8 cellular contexts compared by ENCODE assay signal in the genomic region with DNA sequence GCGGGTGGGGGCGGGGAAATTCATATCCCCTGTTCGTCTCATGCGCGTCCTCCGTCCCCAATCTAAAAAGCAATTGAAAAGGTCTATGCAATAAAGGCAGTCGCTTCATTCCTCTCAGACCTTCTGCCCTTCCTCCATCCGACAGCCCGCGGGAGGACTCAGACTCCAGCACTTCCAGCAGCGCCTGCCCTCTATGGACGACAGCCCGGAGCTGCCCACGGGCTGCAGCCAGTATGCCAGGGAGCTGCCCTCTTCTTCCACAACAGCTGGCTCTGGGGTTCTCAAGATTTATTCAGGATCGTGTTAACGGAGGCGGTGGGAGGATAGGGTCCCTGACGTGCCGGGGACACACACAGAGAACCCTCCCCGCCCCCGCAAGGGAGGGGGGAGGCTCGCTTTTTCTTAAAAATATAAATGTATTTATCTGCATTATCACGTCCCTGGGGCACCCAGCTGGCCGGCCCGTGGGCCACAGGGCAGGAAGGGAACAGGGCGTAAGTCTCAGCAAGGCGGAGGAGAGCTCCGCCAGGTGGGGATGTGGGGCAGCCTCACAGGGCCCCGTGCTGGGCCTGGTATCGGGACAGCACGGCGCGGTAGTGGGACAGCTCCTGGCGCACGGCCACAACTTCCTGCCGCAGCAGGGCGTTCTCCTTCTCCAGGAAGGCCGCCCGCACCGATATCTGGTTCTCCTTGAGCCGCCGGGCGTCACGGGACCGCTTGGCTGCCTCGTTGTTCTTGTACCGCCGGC. TPM values are rescaled to one million over a fixed set of nuclear protein-coding genes. Genes with fewer than 3 reads are reported as not detected.
DNase-seq lines count a peak whose midpoint lies in the region; ATAC-seq and TF ChIP-seq lines count a peak whose summit lies in the region.

No MANE protein-coding gene starts in this region.

- H2AFZ ChIP-seq in neural progenitor cell (replicated peaks) = no peak overlapping the region

- H3K27ac ChIP-seq in A673 (ENCODE audit: low read depth, low read length, poor library complexity, severe bottlenecking) = peak overlapping the region; percentile 88
- peak overlapping the region; percentile 42 for H3K27ac ChIP-seq in neural progenitor cell

- H3K36me3 ChIP-seq in A673 (ENCODE audit: insufficient read depth, low read length, poor library complexity, severe bottlenecking) (peaks cover 19% of the 10 kb centered on the region), neural progenitor cell (no peaks in the 10 kb centered on the region)

- TF ChIP-seq CTCF in A673 (conservative IDR thresholded peaks at IDR 0.05; ENCODE audit: low read depth, low read length) = peak; percentile 52
- peak; percentile 7 for TF ChIP-seq CTCF in fibroblast of villous mesenchyme (IDR thresholded peaks at IDR 0.05; ENCODE audit: insufficient read depth, low read depth, low read length)
- peak; percentile 33 for TF ChIP-seq CTCF in neural progenitor cell (IDR thresholded peaks at IDR 0.05)

- peaks cover 4% of the 10 kb centered on the region for H3K27me3 Mint-ChIP-seq in neural progenitor cell (ENCODE audit: insufficient read depth, low read depth)

- POLR2A ChIA-PET in A673 (lab: Charles Lee; ENCODE audit: low non-redundant PET) = interaction anchor here (0.6 to 1.9 kb wide), 2 partner anchors 11 to 165 kb away, joined by 6 to 10 read pairs; a partner anchor contains a TSS

- H3K79me2 ChIP-seq in neural progenitor cell (ENCODE audit: low read depth) = peaks cover 10% of the 10 kb centered on the region

- H3K4me3 Mint-ChIP-seq in neural progenitor cell = peak overlapping the region; percentile 69

- H3K9ac ChIP-seq in neural progenitor cell = no peak overlapping the region

- peaks cover 49% of the 10 kb centered on the region for H3F3A ChIP-seq in neural progenitor cell (ENCODE audit: low read depth)

- intact Hi-C loops in A673 (cut with micrococcal nuclease; ENCODE audit: unreplicated experiment) = no loop called here

- H3K4me2 ChIP-seq in neural progenitor cell = peak overlapping the region; percentile 70

- no peak overlapping the region for H3K27ac Mint-ChIP-seq in neural progenitor cell

- DNase-seq in A673 (ENCODE audit: low spot score) = peak; percentile 94
- peak; percentile 53 for DNase-seq in RPMI7951 (ENCODE audit: low read depth)
- DNase-seq in fibroblast of villous mesenchyme (ENCODE audit: low read depth) = peak; percentile 75
- peak; percentile 80 for DNase-seq in neural progenitor cell (ENCODE audit: low spot score)
- DNase-seq in NCI-H2081 (lab: John Stamatoyannopoulos, UW) = no peak
- DNase-seq in EL = no peak
- no peak for DNase-seq in NCI-H2227 treated with DMSO at 0.1 percent for 48 hours (lab: John Stamatoyannopoulos, UW)

- peaks cover 45% of the 10 kb centered on the region for H3K4me1 ChIP-seq in A673 (ENCODE audit: insufficient read depth, low read length, poor library complexity, severe bottlenecking)
- peaks cover 23% of the 10 kb centered on the region for H3K4me1 ChIP-seq in neural progenitor cell

- no peaks in the 10 kb centered on the region for H3K9me3 ChIP-seq in A673 (ENCODE audit: low read depth, low read length, poor library complexity, severe bottlenecking)
- no peaks in the 10 kb centered on the region for H3K9me3 ChIP-seq in neural progenitor cell (ENCODE audit: low read depth)

- CTCF ChIA-PET in A673 (lab: Charles Lee) = interaction anchor here (0.5 kb wide), 1 partner anchor 158 kb away, joined by 3 read pairs; no protein-coding TSS in a partner anchor

- peak overlapping the region; percentile 22 for H3K4me3 ChIP-seq in A673 (ENCODE audit: low read depth, low read length, poor library complexity, severe bottlenecking)
- H3K4me3 ChIP-seq in fibroblast of villous mesenchyme (ENCODE audit: low read depth, low read length) = no peak overlapping the region
- H3K4me3 ChIP-seq in neural progenitor cell = peak overlapping the region; percentile 37

- ATAC-seq in GM21390 (IDR thresholded peaks at IDR 0.05; ENCODE audit: unreplicated experiment) = no peak

- H3K9me3 Mint-ChIP-seq in neural progenitor cell = no peaks in the 10 kb centered on the region

- BruUV-seq in A673 (replicated peaks; lab: Mats Ljungman, UMichigan) = no TSS peak

- H3K27me3 ChIP-seq in A673 (replicated peaks; ENCODE audit: insufficient read depth, low read depth, low read length, poor library complexity) (no peaks in the 10 kb centered on the region), neural progenitor cell (no peaks in the 10 kb centered on the region)

- H3K36me3 Mint-ChIP-seq in neural progenitor cell = peaks cover 2% of the 10 kb centered on the region

- H3K4me1 Mint-ChIP-seq in neural progenitor cell = peaks cover 56% of the 10 kb centered on the region

- peaks cover 39% of the 10 kb centered on the region for H4K20me1 ChIP-seq in neural progenitor cell (ENCODE audit: low read depth)

RNA-seq across cellular contexts. Expression of a gene that starts 6.7 kb away (rescaled TPM):
- total RNA-seq in A673 (2021) = 14.2 and 22.1 TPM in 2 replicates
- total RNA-seq in RPMI7951 (2014; rRNA removed; shearing (Covaris generic)) = 16.6 and 17.2 TPM in 2 replicates
- 6.9 and 7.7 TPM in 2 replicates for total RNA-seq in fibroblast of villous mesenchyme
- 7.4 and 10.3 TPM in 2 replicates for total RNA-seq in neural progenitor cell (ENCODE audit: low replicate concordance)

RNA-seq across cellular contexts. Expression of a gene that starts 11.2 kb away (rescaled TPM):
- total RNA-seq in A673 (2021) (38.8 and 43.0 TPM in 2 replicates), fibroblast of villous mesenchyme (7.8 and 10.0 TPM in 2 replicates), neural progenitor cell (ENCODE audit: low replicate concordance) (7.2 and 46.1 TPM in 2 replicates)
- 4.7 and 7.7 TPM in 2 replicates for total RNA-seq in RPMI7951 (2014; rRNA removed; shearing (Covaris generic))

RNA-seq across cellular contexts. Expression of a gene that starts 11.5 kb away (rescaled TPM):
- 1,417 and 1,448 TPM in 2 replicates for total RNA-seq in A673 (2021)
- total RNA-seq in RPMI7951 (2014; rRNA removed; shearing (Covaris generic)) = 2,104 and 2,291 TPM in 2 replicates
- total RNA-seq in fibroblast of villous mesenchyme = 1,548 and 1,575 TPM in 2 replicates
- 1,962 and 2,391 TPM in 2 replicates for total RNA-seq in neural progenitor cell (ENCODE audit: low replicate concordance)

RNA-seq across cellular contexts. Expression of a gene that starts 15.5 kb away (rescaled TPM):
- total RNA-seq in A673 (2021) = 36.8 and 38.2 TPM in 2 replicates
- 2.1 and 3.8 TPM in 2 replicates for total RNA-seq in RPMI7951 (2014; rRNA removed; shearing (Covaris generic))
- total RNA-seq in fibroblast of villous mesenchyme = 1.3 TPM in 2 replicates
- total RNA-seq in neural progenitor cell (ENCODE audit: low replicate concordance) = 12.6 and 49.8 TPM in 2 replicates

RNA-seq across cellular contexts. Expression of a gene that starts 15.6 kb away (rescaled TPM):
- 5.5 and 6.1 TPM in 2 replicates for total RNA-seq in A673 (2021)
- 1.6 TPM in 1 of 2 replicates, not detected in the other for total RNA-seq in RPMI7951 (2014; rRNA removed; shearing (Covaris generic))
- total RNA-seq in fibroblast of villous mesenchyme = 0.32 and 1.3 TPM in 2 replicates
- 0.06 and 2.6 TPM in 2 replicates for total RNA-seq in neural progenitor cell (ENCODE audit: low replicate concordance)

Comparison
In these comparisons a context has a peak if more than half of its experiments do, and no peak if none do; other contexts are left out.
1. DNase-seq: peak in A673 (single experiment), RPMI7951 (single experiment), fibroblast of villous mesenchyme (single experiment) and neural progenitor cell (single experiment); none in NCI-H2081 (0 of 2), EL (single experiment) and NCI-H2227 treated with DMSO at 0.1 percent for 48 hours (single experiment).
2. Peak in every context shown above with its lines, with median percentiles within 50 percentile points of each other: CTCF ChIP-seq.